Comparison of ENCODE assay signal across 24 cellular contexts in genomic region chr4:6507345-6507744, GRCh38. TPM values are rescaled to one million over a fixed set of nuclear protein-coding genes. Genes with fewer than 3 reads are reported as not detected.
"Had no signal": no experiment of that assay in that cellular context is flagged by ENCODE, and none has a peak within 500 bp of the region (broad histone marks: within the 10 kb centered on the region; RNA-seq: fewer than 3 reads in every experiment).

No MANE protein-coding gene starts in this region.

- H3K27ac Mint-ChIP-seq: activated CD4-positive, alpha-beta memory T cell treated with anti-CD3 and anti-CD28 coated beads for 36 hours; activated CD4-positive, alpha-beta T cell treated with anti-CD3 and anti-CD28 coated beads, Interleukin-2, amount 10 ng/mL, durations not matched to agents 24 days and 14 days; activated naive CD4-positive, alpha-beta T cell treated with anti-CD3 and anti-CD28 coated beads, Interleukin-2, amount 50 U/mL, for 72 hours; brain; IgD-negative memory B cell; T-helper 17 cell; WTC11 had no signal

- ATAC-seq: activated naive CD4-positive, alpha-beta T cell treated with anti-CD3 and anti-CD28 coated beads, Interleukin-2, amount 50 U/mL, for 72 hours; activated T-cell treated with anti-CD3 and anti-CD28 coated beads, Interleukin-2, amount 50 U/mL, for 4 hours; T-helper 17 cell; WTC11 had no signal

- H3K4me3 Mint-ChIP-seq: activated CD4-positive, alpha-beta memory T cell treated with anti-CD3 and anti-CD28 coated beads for 36 hours; activated CD4-positive, alpha-beta T cell treated with anti-CD3 and anti-CD28 coated beads, Interleukin-2, amount 10 ng/mL, durations not matched to agents 24 days and 14 days; activated T-cell treated with anti-CD3 and anti-CD28 coated beads, Interleukin-2, amount 50 U/mL, for 4 hours; brain; IgD-negative memory B cell; T-helper 17 cell; WTC11 had no signal

- H3K27me3 Mint-ChIP-seq: activated CD4-positive, alpha-beta T cell treated with anti-CD3 and anti-CD28 coated beads, Interleukin-2, amount 10 ng/mL, durations not matched to agents 24 days and 14 days; IgD-negative memory B cell; T-helper 17 cell had no signal

- H3K36me3 Mint-ChIP-seq: IgD-negative memory B cell had no signal

- DNase-seq: activated CD4-positive, alpha-beta memory T cell treated with anti-CD3 and anti-CD28 coated beads for 36 hours; activated CD4-positive, alpha-beta T cell treated with anti-CD3 and anti-CD28 coated beads, Interleukin-2, amount 10 ng/mL, durations not matched to agents 24 days and 14 days; activated CD4-positive, CD25-positive, alpha-beta regulatory T cell treated with anti-CD3 and anti-CD28 coated beads, Interleukin-2, amount 50 U/mL, for 72 hours; activated effector memory CD4-positive, alpha-beta T cell treated with anti-CD3 and anti-CD28 coated beads, Interleukin-2, amount 50 U/mL, for 16 hours; activated naive CD4-positive, alpha-beta T cell treated with Interleukin-2 at 50 U/mL for 16 hours; activated T-cell treated with anti-CD3 and anti-CD28 coated beads, Interleukin-2, amount 50 U/mL, for 4 hours; amygdala; KG1; NCI-H1048; NCI-H1417; NCI-H1694 treated with DMSO at 0.1 percent for 48 hours; NCI-H2029 treated with DMSO at 0.1 percent for 48 hours; NCI-H345; NCI-H510A; NCI-H526 treated with DMSO at 0.1 percent for 48 hours; NCI-H82; SIG-M5; T-helper 17 cell; T-helper 9 cell had no signal

- H3K4me1 Mint-ChIP-seq: activated CD4-positive, alpha-beta T cell treated with anti-CD3 and anti-CD28 coated beads, Interleukin-2, amount 10 ng/mL, durations not matched to agents 24 days and 14 days; IgD-negative memory B cell; T-helper 17 cell; WTC11 had no signal

RNA-seq across cellular contexts. Expression of gene PPP2R2C, which starts 34.9 kb away (rescaled TPM):
- total RNA-seq: activated CD4-positive, alpha-beta memory T cell treated with anti-CD3 and anti-CD28 coated beads for 36 hours; activated CD4-positive, alpha-beta T cell treated with anti-CD3 and anti-CD28 coated beads, Interleukin-2, amount 10 ng/mL, durations not matched to agents 24 days and 14 days; activated naive CD4-positive, alpha-beta T cell treated with anti-CD3 and anti-CD28 coated beads, Interleukin-2, amount 50 U/mL, for 72 hours; activated T-cell treated with anti-CD3 and anti-CD28 coated beads, Interleukin-2, amount 50 U/mL, for 4 hours; OCI-LY7; T-helper 17 cell had no signal
